26 cellular contexts compared by ENCODE assay signal in genomic region chr1:180211156-180211859, GRCh38. TPM values are rescaled to one million over a fixed set of nuclear protein-coding genes. Genes with fewer than 3 reads are reported as not detected.
"Had no signal": no experiment of that assay in that cellular context is flagged by ENCODE, and none has a peak within 500 bp of the region (broad histone marks: within the 10 kb centered on the region; RNA-seq: fewer than 3 reads in every experiment).

No MANE protein-coding gene starts in this region.

- H3K4me1 ChIP-seq: body of pancreas, sigmoid colon, vagina had no signal

- H3K4me3 ChIP-seq: body of pancreas, mucosa of descending colon, sigmoid colon, smooth muscle cell, thoracic aorta, vagina had no signal

- H3K27me3 ChIP-seq: body of pancreas, sigmoid colon, vagina had no signal

- H3K36me3 ChIP-seq: sigmoid colon, thoracic aorta, vagina had no signal

- DNase-seq: activated B cell treated with CpG ODN at 0.5 μM for 24 hours; activated CD4-positive, alpha-beta memory T cell treated with anti-CD3 and anti-CD28 coated beads, Interleukin-2, amount 10 ng/mL, durations not matched to agents 7 days and 5 days; activated CD4-positive, alpha-beta T cell treated with anti-CD3 and anti-CD28 coated beads for 36 hours; activated effector memory CD4-positive, alpha-beta T cell treated with anti-CD3 and anti-CD28 coated beads, Interleukin-2, amount 50 U/mL, for 16 hours; activated naive CD4-positive, alpha-beta T cell treated with anti-CD3 and anti-CD28 coated beads, Interleukin-2, amount 10 ng/mL, durations not matched to agents 7 days and 5 days; amygdala; body of pancreas; dermis blood vessel endothelial cell; effector CD8-positive, alpha-beta T cell; erythroblast; kidney; left ventricle myocardium superior; mesenchymal stem cell; mucosa of descending colon; occipital lobe; retina; sigmoid colon; stimulated activated CD4-positive, alpha-beta T cell treated with anti-CD3 and anti-CD28 coated beads, Interleukin-2, amount 100 ng/mL, for 48 hours; stimulated activated CD8-positive, alpha-beta memory T cell treated with anti-CD3 and anti-CD28 coated beads, Interleukin-4, amount 100 ng/mL, for 48 hours; stimulated activated naive B cell treated with anti-CD40 and anti-IgM and Interleukin-4, amounts not matched to agents 10 μg/mL and 1 μg/mL and 100 μg/mL, for 72 hours; T-helper 17 cell had no signal

- H3K27ac ChIP-seq: body of pancreas, sigmoid colon, thoracic aorta, vagina had no signal

- ATAC-seq: activated CD4-positive, alpha-beta T cell treated with anti-CD3 and anti-CD28 coated beads for 36 hours; body of pancreas; left ventricle myocardium superior; mucosa of descending colon; stimulated activated naive B cell treated with anti-CD40 and anti-IgM and Interleukin-4, amounts not matched to agents 10 μg/mL and 1 μg/mL and 100 μg/mL, for 72 hours; T-helper 17 cell had no signal

- H3K9me3 ChIP-seq: body of pancreas, mucosa of descending colon, sigmoid colon, thoracic aorta, vagina had no signal

RNA-seq across cellular contexts. Expression of gene LHX4, which starts 18.8 kb away (rescaled TPM):
- total RNA-seq: activated B cell treated with CpG ODN at 0.5 μM for 24 hours; activated CD4-positive, alpha-beta memory T cell treated with anti-CD3 and anti-CD28 coated beads, Interleukin-2, amount 10 ng/mL, durations not matched to agents 7 days and 5 days; activated CD4-positive, alpha-beta T cell treated with anti-CD3 and anti-CD28 coated beads for 36 hours; body of pancreas; dermis blood vessel endothelial cell; glomerular endothelial cell; kidney; left ventricle myocardium superior; sigmoid colon; smooth muscle cell; T-helper 17 cell; thoracic aorta had no signal
- polyA plus RNA-seq: neural cell, smooth muscle cell had no signal
